Comparison of ENCODE assay signal across 9 cellular contexts in genomic region chr17:38451030-38451839, GRCh38. TPM values are rescaled to one million over a fixed set of nuclear protein-coding genes. Genes with fewer than 3 reads are reported as not detected.
DNase-seq lines count a peak whose midpoint lies in the region; ATAC-seq and TF ChIP-seq lines count a peak whose summit lies in the region.
"Had no signal": no experiment of that assay in that cellular context is flagged by ENCODE, and none has a peak within 500 bp of the region (broad histone marks: within the 10 kb centered on the region; RNA-seq: fewer than 3 reads in every experiment).

No MANE protein-coding gene starts in this region.

- intact Hi-C loops in left ventricle myocardium inferior (cut with micrococcal nuclease): no loop called here

- no peaks in the 10 kb centered on the region for H3K9me3 ChIP-seq in left ventricle myocardium inferior (replicated peaks)
- no peaks in the 10 kb centered on the region for H3K9me3 ChIP-seq in BE2C

- peaks cover 13% of the 10 kb centered on the region for H3K4me1 Mint-ChIP-seq in activated CD4-positive, alpha-beta T cell treated with anti-CD3 and anti-CD28 coated beads, Interleukin-2, amount 10 ng/mL, durations not matched to agents 7 days and 5 days

- no peaks in the 10 kb centered on the region for H3K27me3 ChIP-seq in left ventricle myocardium inferior (ENCODE audit: low read depth)
- peaks cover 5% of the 10 kb centered on the region; the same call in 1 of the 2 replicates for H3K27me3 ChIP-seq in BE2C

- ATAC-seq in HG02759 (IDR thresholded peaks at IDR 0.05; ENCODE audit: unreplicated experiment) (no peak), HG02885 (IDR thresholded peaks at IDR 0.05; ENCODE audit: poor library complexity, unreplicated experiment) (no peak)
- ATAC-seq: activated CD8-positive, alpha-beta T cell treated with anti-CD3 and anti-CD28 coated beads for 36 hours had no signal

- no peak overlapping the region for H3K27ac Mint-ChIP-seq in activated CD4-positive, alpha-beta T cell treated with anti-CD3 and anti-CD28 coated beads, Interleukin-2, amount 10 ng/mL, durations not matched to agents 7 days and 5 days
- H3K27ac Mint-ChIP-seq: activated CD8-positive, alpha-beta T cell treated with anti-CD3 and anti-CD28 coated beads for 36 hours had no signal

- DNase-seq in ELR (ENCODE audit: low read depth) (peak; percentile 93), left ventricle myocardium inferior (peak; percentile 65), retinal pigment epithelial cell (ENCODE audit: low read depth) (peak; percentile 83), BE2C (no peak)
- no peak for DNase-seq in activated CD4-positive, alpha-beta T cell treated with anti-CD3 and anti-CD28 coated beads, Interleukin-2, amount 10 ng/mL, durations not matched to agents 7 days and 5 days
- DNase-seq: activated CD8-positive, alpha-beta T cell treated with anti-CD3 and anti-CD28 coated beads for 36 hours had no signal

- POLR2A ChIA-PET in activated CD4-positive, alpha-beta T cell treated with anti-CD3 and anti-CD28 coated beads, Interleukin-2, amount 10 ng/mL, durations not matched to agents 7 days and 5 days (lab: Charles Lee): no interaction called here

- H3K4me1 ChIP-seq in left ventricle myocardium inferior (peaks cover 95% of the 10 kb centered on the region), BE2C (peaks cover 15% of the 10 kb centered on the region)

- H3K4me3 Mint-ChIP-seq in activated CD4-positive, alpha-beta T cell treated with anti-CD3 and anti-CD28 coated beads, Interleukin-2, amount 10 ng/mL, durations not matched to agents 7 days and 5 days: no peak overlapping the region
- H3K4me3 Mint-ChIP-seq: activated CD8-positive, alpha-beta T cell treated with anti-CD3 and anti-CD28 coated beads for 36 hours had no signal

- TF ChIP-seq CTCF in left ventricle myocardium inferior (IDR thresholded peaks at IDR 0.05; ENCODE audit: borderline replicate concordance) (no peak), retinal pigment epithelial cell (conservative IDR thresholded peaks at IDR 0.05; ENCODE audit: low read depth, low read length) (no peak), BE2C (IDR thresholded peaks at IDR 0.05; ENCODE audit: low read depth, low read length) (no peak)

- WGBS in adipose tissue, 3 donors: 49 to 55% (median 52%) methylated on average over 10 of the region's 10 CpGs

- H3K4me3 ChIP-seq in left ventricle myocardium inferior: peak overlapping the region; percentile 69
- peak overlapping the region; percentile 32 for H3K4me3 ChIP-seq in retinal pigment epithelial cell (ENCODE audit: low read length)
- H3K4me3 ChIP-seq in BE2C (ENCODE audit: low read depth, low read length): no peak overlapping the region

- H3K9me3 Mint-ChIP-seq in activated CD4-positive, alpha-beta T cell treated with anti-CD3 and anti-CD28 coated beads, Interleukin-2, amount 10 ng/mL, durations not matched to agents 7 days and 5 days: no peaks in the 10 kb centered on the region
- H3K9me3 Mint-ChIP-seq: activated CD8-positive, alpha-beta T cell treated with anti-CD3 and anti-CD28 coated beads for 36 hours had no signal

- H3K36me3 ChIP-seq in left ventricle myocardium inferior: no peaks in the 10 kb centered on the region
- no peaks in the 10 kb centered on the region for H3K36me3 ChIP-seq in BE2C

- CTCF ChIA-PET in activated CD4-positive, alpha-beta T cell treated with anti-CD3 and anti-CD28 coated beads, Interleukin-2, amount 10 ng/mL, durations not matched to agents 7 days and 5 days (lab: Charles Lee): interaction anchor here (0.9 kb wide), 1 partner anchor 107 kb away, joined by 3 read pairs; no protein-coding TSS in a partner anchor

- H3K27ac ChIP-seq in adipose tissue (ENCODE audit: low read depth, low read length) (peak overlapping the region; percentile 7), left ventricle myocardium inferior (replicated peaks) (peak overlapping the region; percentile 93)

- peaks cover 33% of the 10 kb centered on the region for H3K27me3 Mint-ChIP-seq in activated CD4-positive, alpha-beta T cell treated with anti-CD3 and anti-CD28 coated beads, Interleukin-2, amount 10 ng/mL, durations not matched to agents 7 days and 5 days

- no peaks in the 10 kb centered on the region for H3K36me3 Mint-ChIP-seq in activated CD4-positive, alpha-beta T cell treated with anti-CD3 and anti-CD28 coated beads, Interleukin-2, amount 10 ng/mL, durations not matched to agents 7 days and 5 days (ENCODE audit: low read depth)

RNA-seq across cellular contexts. Expression of gene ARHGAP23, which starts 23.0 kb away (rescaled TPM):
- polyA plus RNA-seq in adipose tissue: 10 to 100 TPM in 2 of 3 donors, 1 to 10 TPM in 1; 1.2 to 31.1 (median 18.6) TPM
- total RNA-seq in left ventricle myocardium inferior: 60.8 TPM
- total RNA-seq in activated CD4-positive, alpha-beta T cell treated with anti-CD3 and anti-CD28 coated beads, Interleukin-2, amount 10 ng/mL, durations not matched to agents 7 days and 5 days: under 1 TPM; 0.17 to 0.23 TPM
- polyA plus RNA-seq in BE2C (2012; ENCODE audit: insufficient read depth, insufficient read length, low read depth): 74.5 TPM

Comparison
In these comparisons a context has a peak if more than half of its experiments do, and no peak if none do; other contexts are left out.
1. DNase-seq: peak in ELR (single experiment), left ventricle myocardium inferior (single experiment) and retinal pigment epithelial cell (single experiment); none in activated CD4-positive, alpha-beta T cell treated with anti-CD3 and anti-CD28 coated beads, Interleukin-2, amount 10 ng/mL, durations not matched to agents 7 days and 5 days (single experiment) and BE2C (single experiment).
2. RNA of gene ARHGAP23, which starts 23.0 kb away (total RNA-seq): 60.8 TPM in left ventricle myocardium inferior (single experiment); 0.17 to 0.23 TPM in activated CD4-positive, alpha-beta T cell treated with anti-CD3 and anti-CD28 coated beads, Interleukin-2, amount 10 ng/mL, durations not matched to agents 7 days and 5 days; every median in the first group is over 10 times any median in the second.